Comparison of ENCODE assay signal across 14 cellular contexts in the genomic region with DNA sequence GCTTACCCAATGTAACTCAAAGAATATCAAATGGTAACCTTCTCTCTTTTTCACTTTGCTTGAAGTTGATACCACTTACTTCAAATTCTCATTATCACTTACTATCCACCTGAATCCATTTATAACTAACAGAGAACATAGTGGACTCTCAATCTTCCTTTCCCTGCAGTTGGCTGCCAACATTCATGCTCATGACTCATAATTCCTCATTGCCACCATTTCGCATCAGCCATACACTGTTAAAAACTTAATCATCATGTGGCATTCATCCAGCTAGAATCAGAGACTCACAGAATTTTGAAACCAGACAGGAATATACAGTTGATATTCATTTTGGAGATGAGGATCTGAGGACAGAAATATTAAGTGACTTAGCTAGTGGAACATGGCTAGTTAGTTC. TPM values are rescaled to one million over a fixed set of nuclear protein-coding genes. Genes with fewer than 3 reads are reported as not detected.
A peak's percentile ranks its signal among the peaks of the same experiment; 100 is the strongest.
DNase-seq lines count a peak whose midpoint lies in the region; ATAC-seq and TF ChIP-seq lines count a peak whose summit lies in the region.
"Had no signal": no experiment of that assay in that cellular context is flagged by ENCODE, and none has a peak within 500 bp of the region (broad histone marks: within the 10 kb centered on the region; RNA-seq: fewer than 3 reads in every experiment).

No MANE protein-coding gene starts in this region.

- intact Hi-C loops in mammary epithelial cell (cut with micrococcal nuclease) (no loop called here), testis (cut with DNase I; ENCODE audit: low total_unique reads) (no loop called here)

- H3K27me3 ChIP-seq in mammary epithelial cell (ENCODE audit: insufficient read depth, low read length) (peaks cover 2% of the 10 kb centered on the region), kidney epithelial cell (ENCODE audit: control insufficient read depth, insufficient read depth, low read length) (no peaks in the 10 kb centered on the region), testis (no peaks in the 10 kb centered on the region)

- no peak overlapping the region for H2AFZ ChIP-seq in mammary epithelial cell (ENCODE audit: low read depth, low read length)

- no peak overlapping the region for H3K9ac ChIP-seq in mammary epithelial cell (ENCODE audit: insufficient read depth, low read length)

- no peaks in the 10 kb centered on the region for H4K20me1 ChIP-seq in mammary epithelial cell (ENCODE audit: insufficient read depth, low read length)

- H3K4me3 ChIP-seq in mammary epithelial cell (replicated peaks in 1 of 3; ENCODE audit: insufficient read depth in 1 of 3, low read depth in 2 of 3, low read length in 3 of 3) (no peak overlapping the region), kidney epithelial cell (ENCODE audit: low read depth, low read length) (no peak overlapping the region), testis (no peak overlapping the region)

- dilution Hi-C loops in mammary epithelial cell (cut with HindIII; ENCODE audit: low sequenced_read_pairs), result no loop called here

- no peak overlapping the region for H3K4me2 ChIP-seq in mammary epithelial cell (ENCODE audit: insufficient read depth, low read depth, low read length)

- H3K27ac ChIP-seq in mammary epithelial cell (ENCODE audit: insufficient read depth, low read depth, low read length) (no peak overlapping the region), testis (no peak overlapping the region)

- no TSS peak for BruUV-seq in mammary epithelial cell (replicated peaks; lab: Mats Ljungman, UMichigan)

- no peaks in the 10 kb centered on the region for H3K79me2 ChIP-seq in mammary epithelial cell (ENCODE audit: insufficient read depth, low read length)

- H3K4me1 ChIP-seq in mammary epithelial cell (ENCODE audit: insufficient read depth, low read length) (no peaks in the 10 kb centered on the region), testis (no peaks in the 10 kb centered on the region)

- CTCF ChIA-PET in mammary epithelial cell (lab: Charles Lee; ENCODE audit: low non-redundant PET), result no interaction called here

- no peak for TF ChIP-seq CTCF in mammary epithelial cell (conservative IDR thresholded peaks at IDR 0.05 in 1 of 2, IDR thresholded peaks at IDR 0.05 in 1 of 2; ENCODE audit: extremely low read depth in 1 of 2, insufficient read depth in 1 of 2, low read depth in 1 of 2, low read length in 2 of 2)
- TF ChIP-seq CTCF in kidney epithelial cell (IDR thresholded peaks at IDR 0.05; ENCODE audit: insufficient read depth, low read length, poor library complexity, severe bottlenecking), result no peak
- no peak for TF ChIP-seq CTCF in testis (IDR thresholded peaks at IDR 0.05)

- H3K9me3 ChIP-seq in mammary epithelial cell (replicated peaks; ENCODE audit: insufficient read depth, low read length) (no peaks in the 10 kb centered on the region), testis (no peaks in the 10 kb centered on the region)

- H3K36me3 ChIP-seq in mammary epithelial cell (ENCODE audit: insufficient read depth, low read length) (no peaks in the 10 kb centered on the region), kidney epithelial cell (ENCODE audit: control insufficient read depth, insufficient read depth, low read length) (no peaks in the 10 kb centered on the region), testis (ENCODE audit: low read depth, missing control alignments) (no peaks in the 10 kb centered on the region)

- TF ChIP-seq POLR2A in testis (IDR thresholded peaks at IDR 0.05), result no peak

- in situ Hi-C loops in mammary epithelial cell (cut with MboI; ENCODE audit: low sequenced_read_pairs in 2 of 2), result no loop called here

- 0% methylated on average over 1 of the region's 1 CpG for WGBS in mammary epithelial cell (ENCODE audit: low coverage, missing lambda C conversion rate)
- 90 to 92% methylated on average over 1 of the region's 1 CpG for WGBS in testis, 2 donors

- no peak for ATAC-seq in GM21381 (IDR thresholded peaks at IDR 0.05; ENCODE audit: unreplicated experiment)
- ATAC-seq in HG02763 (IDR thresholded peaks at IDR 0.05; ENCODE audit: unreplicated experiment), result no peak

- DNase-seq in Ammon's horn (ENCODE audit: low spot score) (peak; percentile 45), LoVo (ENCODE audit: low spot score) (peak; percentile 10), mammary epithelial cell (peak; percentile 69), kidney epithelial cell (ENCODE audit: low read depth) (peak; percentile 4), testis (no peak), DMS153 (lab: John Stamatoyannopoulos, UW) (no peak)
- DNase-seq: activated CD4-positive, alpha-beta T cell treated with anti-CD3 and anti-CD28 coated beads, Interleukin-2, amount 10 ng/mL, durations not matched to agents 24 days and 14 days; activated T-cell treated with anti-CD3 and anti-CD28 coated beads, Interleukin-2, amount 50 U/mL, for 1 hour; amniotic stem cell; NCI-H1105 treated with DMSO at 0.1 percent for 48 hours; NCI-H524 treated with DMSO at 0.1 percent for 48 hours had no signal

RNA-seq across cellular contexts. Expression of a gene that starts 56.8 kb away (rescaled TPM):
- under 1 TPM in 1 of 2 donors, not detected in 1; under 0.01 TPM for total RNA-seq in mammary epithelial cell
- not detected for polyA plus RNA-seq in mammary epithelial cell
- polyA minus RNA-seq in mammary epithelial cell, result not detected
- total RNA-seq in kidney epithelial cell, result not detected in 2 replicates
- total RNA-seq in testis, result 1 to 10 TPM in 1 of 2 donors, under 1 TPM in 1; 0.68 to 1.1 TPM
- polyA plus RNA-seq in testis (ENCODE audit: insufficient read depth, low read depth, low replicate concordance), result 2.2 TPM
- total RNA-seq: B cell had no signal

Comparison
In these comparisons a context has a peak if more than half of its experiments do, and no peak if none do; other contexts are left out.
1. DNase-seq: peak in Ammon's horn (single experiment), LoVo (single experiment), mammary epithelial cell (single experiment) and kidney epithelial cell (single experiment); none in testis (single experiment) and DMS153 (single experiment).